Comparison of ENCODE assay signal across 8 cellular contexts in the genomic region with DNA sequence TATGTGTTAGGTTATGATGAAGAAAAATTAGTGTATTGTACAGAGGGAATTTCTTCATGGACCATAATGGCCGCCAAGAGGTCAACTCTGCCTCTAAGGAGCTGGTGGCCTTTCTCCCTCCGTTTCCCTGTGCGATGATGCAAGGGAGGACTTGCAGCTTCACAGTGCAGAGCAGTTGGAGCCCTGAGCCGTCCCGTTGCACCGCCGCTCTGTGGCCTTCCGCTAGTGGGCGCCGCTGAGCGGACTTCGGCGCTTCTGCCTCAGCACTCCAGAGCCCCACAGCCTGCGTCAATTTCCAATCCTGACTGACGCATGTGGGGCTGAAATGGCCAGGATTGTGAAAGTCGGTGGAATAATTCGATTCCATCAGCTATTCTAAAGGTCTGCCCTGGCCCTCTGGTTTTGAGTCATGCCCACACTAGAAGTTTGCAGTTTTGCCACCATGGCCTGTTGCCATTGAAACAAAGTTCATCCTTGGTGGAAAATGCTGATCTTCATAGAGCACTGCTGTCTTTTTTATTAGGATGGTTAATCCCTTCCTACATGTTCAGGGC.
A peak's percentile ranks its signal among the peaks of the same experiment; 100 is the strongest.
DNase-seq lines count a peak whose midpoint lies in the region; TF ChIP-seq lines count a peak whose summit lies in the region.

No MANE protein-coding gene starts in this region.

- peak; percentile 86 for TF ChIP-seq CTCF in AG09309 (IDR thresholded peaks at IDR 0.05; ENCODE audit: control insufficient read depth, insufficient read depth, low read depth, low read length, missing control alignments)
- peak; percentile 74 for TF ChIP-seq CTCF in GM20000 (IDR thresholded peaks at IDR 0.05; ENCODE audit: extremely low read depth, missing control alignments)

- H3K4me3 ChIP-seq in AG09309 (ENCODE audit: control insufficient read depth, low read depth, low read length): no peak overlapping the region

- DNase-seq in AG09309 (ENCODE audit: low read depth) (peak; percentile 88), GM20000 (ENCODE audit: low spot score) (peak; percentile 59), NCI-H82 (lab: John Stamatoyannopoulos, UW) (peak; percentile 77), activated gamma-delta T cell (lab: John Stamatoyannopoulos, UW) (peak; percentile 15), iPS DF 19.7 (ENCODE audit: low read depth, low spot score) (peak; percentile 47), DMS153 (lab: John Stamatoyannopoulos, UW) (no peak), DMS153 treated with DMSO at 0.1 percent for 48 hours (lab: John Stamatoyannopoulos, UW; ENCODE audit: unreplicated experiment) (no peak)
- DNase-seq in stimulated activated CD4-positive, alpha-beta T cell treated with anti-CD3 and anti-CD28 coated beads, Interleukin-1b, Interleukin-23, amount 100 ng/mL, for 24 hours (ENCODE audit: low read depth in 4 of 4, low spot score in 1 of 4): peak in 3 of 4 experiments; percentile 4 to 28 (median 18)

Comparison
In these comparisons a context has a peak if more than half of its experiments do, and no peak if none do; other contexts are left out.
1. DNase-seq: peak in AG09309 (single experiment), GM20000 (single experiment), NCI-H82 (single experiment), activated gamma-delta T cell (single experiment), iPS DF 19.7 (single experiment) and stimulated activated CD4-positive, alpha-beta T cell treated with anti-CD3 and anti-CD28 coated beads, Interleukin-1b, Interleukin-23, amount 100 ng/mL, for 24 hours (3 of 4); none in DMS153 (single experiment) and DMS153 treated with DMSO at 0.1 percent for 48 hours (single experiment).